1 cellular context compared by ENCODE assay signal in genomic region chr3:14505001-14505802, GRCh38.
A peak's percentile ranks its signal among the peaks of the same experiment; 100 is the strongest.
TF ChIP-seq lines count a peak whose summit lies in the region.

No MANE protein-coding gene starts in this region.

TF ChIP-seq in K562, 482 proteins besides CTCF, POLR2A, EP300 and RAD21:
- no peak for TF ChIP-seq CXXC5 (CRISPR knock-in tag; IDR thresholded peaks at IDR 0.05)
- TF ChIP-seq ZNF263 (CRISPR knock-in tag; IDR thresholded peaks at IDR 0.05; ENCODE audit: borderline replicate concordance), result peak; percentile 91
